In genomic region chr2:238139141-238139840, GRCh38 we compare ENCODE assay signal across 9 cellular contexts. TPM values are rescaled to one million over a fixed set of nuclear protein-coding genes. Genes with fewer than 3 reads are reported as not detected.
DNase-seq lines count a peak whose midpoint lies in the region; ATAC-seq, FAIRE-seq and TF ChIP-seq lines count a peak whose summit lies in the region.
"Had no signal": no experiment of that assay in that cellular context is flagged by ENCODE, and none has a peak within 500 bp of the region (broad histone marks: within the 10 kb centered on the region; RNA-seq: fewer than 3 reads in every experiment).

No MANE protein-coding gene starts in this region.

- no peak overlapping the region for H2BK15ac ChIP-seq in mesenchymal stem cell (ENCODE audit: low read depth, poor library complexity, severe bottlenecking)

- H2BK5ac ChIP-seq in mesenchymal stem cell (ENCODE audit: low read depth, low read length, poor library complexity, severe bottlenecking) = no peak overlapping the region

- no peak overlapping the region for H2AK5ac ChIP-seq in mesenchymal stem cell (ENCODE audit: low read length, severe bottlenecking)

- no peak overlapping the region for H3K23ac ChIP-seq in mesenchymal stem cell (ENCODE audit: low read length in 2 of 2)

- peak overlapping the region; percentile 55 for H4K8ac ChIP-seq in mesenchymal stem cell (ENCODE audit: low read length)

- peaks cover 5 to 9% of the 10 kb centered on the region in 2 donors for H3K36me3 ChIP-seq in ascending aorta
- no peaks in the 10 kb centered on the region for H3K36me3 ChIP-seq in mesenchymal stem cell (ENCODE audit: control insufficient read depth in 1 of 2, insufficient read depth in 2 of 2, low read depth in 1 of 2, low read length in 2 of 2)
- H3K36me3 ChIP-seq in CD8-positive, alpha-beta memory T cell (ENCODE audit: insufficient read depth, low read length) = no peaks in the 10 kb centered on the region

- no peak for TF ChIP-seq EP300 in A549 (IDR thresholded peaks at IDR 0.05)

- no peak for TF ChIP-seq POLR2A in A549 (IDR thresholded peaks at IDR 0.05; ENCODE audit: low read length)

- H3K4me3 ChIP-seq in A549 (no peak overlapping the region), ascending aorta (peak overlapping the region; percentile 54 to 65), mesenchymal stem cell (ENCODE audit: insufficient read depth in 1 of 2, low read depth in 1 of 2, low read length in 2 of 2) (no peak overlapping the region)
- H3K4me3 ChIP-seq in CD8-positive, alpha-beta memory T cell (ENCODE audit: low read length) = no peak overlapping the region

- peak overlapping the region; percentile 64 for H4K91ac ChIP-seq in mesenchymal stem cell (ENCODE audit: low read length)

- no peak for FAIRE-seq in A549 (lab: Jason Lieb, UNC)

- TF ChIP-seq CTCF in A549 (IDR thresholded peaks at IDR 0.05) (peak; percentile 43), ascending aorta (IDR thresholded peaks at IDR 0.05) (peak; percentile 47 to 69 (median 49))

- H3K27me3 ChIP-seq in ascending aorta (no peaks in the 10 kb centered on the region), mesenchymal stem cell (ENCODE audit: control insufficient read depth in 1 of 2, insufficient read depth in 1 of 2, low read length in 2 of 2) (no peaks in the 10 kb centered on the region)
- H3K27me3 ChIP-seq in CD8-positive, alpha-beta memory T cell (ENCODE audit: insufficient read depth, low read length, poor library complexity, severe bottlenecking) = no peaks in the 10 kb centered on the region

- H3K9me3 Mint-ChIP-seq in CD8-positive, alpha-beta memory T cell = no peaks in the 10 kb centered on the region

- H3K36me3 Mint-ChIP-seq in CD8-positive, alpha-beta memory T cell = no peaks in the 10 kb centered on the region

- no peak for TF ChIP-seq RAD21 in A549 (conservative IDR thresholded peaks at IDR 0.05 in 1 of 2, IDR thresholded peaks at IDR 0.05 in 1 of 2)

- peaks cover 0 to 2% of the 10 kb centered on the region in 2 donors for H3K27me3 Mint-ChIP-seq in CD8-positive, alpha-beta memory T cell

- H3K9ac ChIP-seq in mesenchymal stem cell (ENCODE audit: low read length) = no peak overlapping the region

- H3K79me1 ChIP-seq in mesenchymal stem cell (replicated peaks; ENCODE audit: low read length, poor library complexity, severe bottlenecking) = no peaks in the 10 kb centered on the region

- DNase-seq in A549 (ENCODE audit: low read depth in 1 of 2, low spot score in 1 of 2) = no peak
- DNase-seq in HT-29 (ENCODE audit: low spot score) = peak; percentile 24
- no peak for DNase-seq in ascending aorta (ENCODE audit: low spot score in 2 of 2)
- no peak for DNase-seq in mesenchymal stem cell
- no peak for DNase-seq in CD8-positive, alpha-beta memory T cell
- no peak for DNase-seq in SIG-M5 treated with dmso at 0.1 percent for 504 hours (lab: John Stamatoyannopoulos, UW; ENCODE audit: unreplicated experiment)
- DNase-seq: NCI-H1436 had no signal

- H2BK12ac ChIP-seq in mesenchymal stem cell (ENCODE audit: low read length in 2 of 2) = peak overlapping the region in 1 of 2 experiments; percentile 38

- H3K4me3 Mint-ChIP-seq in CD8-positive, alpha-beta memory T cell = no peak overlapping the region

- no peak overlapping the region for H3K27ac Mint-ChIP-seq in CD8-positive, alpha-beta memory T cell

- CTCF ChIA-PET in A549 (lab: Yijun Ruan, JAX) = interaction anchor here (0.6 to 3.4 kb wide), 8 partner anchors 12 to 437 kb away, joined by 3 to 13 read pairs (median 4); no protein-coding TSS in a partner anchor
- CTCF ChIA-PET in CD8-positive, alpha-beta memory T cell (lab: Charles Lee) = interaction anchor here (0.7 to 0.8 kb wide), 2 partner anchors 221 to 626 kb away, joined by 3 read pairs; no protein-coding TSS in a partner anchor

- no peak overlapping the region for H2AFZ ChIP-seq in mesenchymal stem cell (ENCODE audit: low read depth, low read length)

- no peak overlapping the region for H2BK120ac ChIP-seq in mesenchymal stem cell (ENCODE audit: low read depth, low read length)

- no peaks in the 10 kb centered on the region for H3K9me3 ChIP-seq in A549
- no peaks in the 10 kb centered on the region for H3K9me3 ChIP-seq in ascending aorta
- no peaks in the 10 kb centered on the region for H3K9me3 ChIP-seq in mesenchymal stem cell (ENCODE audit: control insufficient read depth, low read length)
- H3K9me3 ChIP-seq in CD8-positive, alpha-beta memory T cell (ENCODE audit: low read length) = no peaks in the 10 kb centered on the region

- H3K4me2 ChIP-seq in A549 (no peak overlapping the region), mesenchymal stem cell (ENCODE audit: low read length, poor library complexity, severe bottlenecking) (no peak overlapping the region)

- H3K4me1 ChIP-seq in A549 (peaks cover 52% of the 10 kb centered on the region), ascending aorta (peaks cover 19 to 52% of the 10 kb centered on the region in 2 donors), mesenchymal stem cell (ENCODE audit: control insufficient read depth, insufficient read depth, low read depth, low read length) (peaks cover 44% of the 10 kb centered on the region)
- peaks cover 5% of the 10 kb centered on the region for H3K4me1 ChIP-seq in CD8-positive, alpha-beta memory T cell (ENCODE audit: insufficient read depth, low read length)

- peaks cover 4 to 7% (median 6%) of the 10 kb centered on the region in 3 donors for H3K4me1 Mint-ChIP-seq in CD8-positive, alpha-beta memory T cell

- 72% methylated on average over 32 of the region's 47 CpGs for WGBS in A549 (ENCODE audit: missing lambda C conversion rate)
- WGBS in mesenchymal stem cell = 58% methylated on average over 44 of the region's 47 CpGs

- intact Hi-C loops in ascending aorta (cut with DNase I) = loop anchor here (2.0 kb wide), 2 partner anchors 64 to 78 kb away; partner anchors contain the start of genes ILKAP and SCLY

- no peak overlapping the region for H3K18ac ChIP-seq in mesenchymal stem cell (ENCODE audit: low read depth in 1 of 2, low read length in 2 of 2)

- POLR2A ChIA-PET in A549 (lab: Yijun Ruan, JAX) = no interaction called here
- POLR2A ChIA-PET in CD8-positive, alpha-beta memory T cell (lab: Charles Lee) = no interaction called here

- peak overlapping the region in 1 of 2 experiments; percentile 57 for H3K14ac ChIP-seq in mesenchymal stem cell (ENCODE audit: low read length in 2 of 2)

- H3K27ac ChIP-seq in A549 = peak overlapping the region in 1 of 2 experiments; percentile 65; a peak in 2 of 6 replicates
- H3K27ac ChIP-seq in ascending aorta = peak overlapping the region; percentile 75 to 80
- H3K27ac ChIP-seq in mesenchymal stem cell (ENCODE audit: low read length, poor library complexity, severe bottlenecking) = no peak overlapping the region
- no peak overlapping the region for H3K27ac ChIP-seq in CD8-positive, alpha-beta memory T cell (ENCODE audit: low read depth, low read length)

- no peak overlapping the region for H3K4ac ChIP-seq in mesenchymal stem cell (ENCODE audit: low read depth in 1 of 2, low read length in 2 of 2)

- ATAC-seq in A549 (peak in 1 of 2 experiments; percentile 23; a peak in 1 of 6 replicates), HG03565 (IDR thresholded peaks at IDR 0.05; ENCODE audit: unreplicated experiment) (no peak), HG02623 (IDR thresholded peaks at IDR 0.05; ENCODE audit: unreplicated experiment) (no peak)

TF ChIP-seq in A549, 52 proteins besides CTCF, POLR2A, EP300 and RAD21 (continues in another document):
- TF ChIP-seq CBX2 (IDR thresholded peaks at IDR 0.05; ENCODE audit: borderline replicate concordance, low read depth) (no peak), NR3C1 (IDR thresholded peaks at IDR 0.05) (no peak), CEBPB (IDR thresholded peaks at IDR 0.05) (no peak), POLR2AphosphoS2 (conservative IDR thresholded peaks at IDR 0.05; ENCODE audit: low read length) (no peak), MAX (IDR thresholded peaks at IDR 0.05) (no peak), ZFP36 (IDR thresholded peaks at IDR 0.05; ENCODE audit: borderline replicate concordance, partially characterized antibody) (no peak)

RNA-seq across cellular contexts. Expression of gene KLHL30, which starts 0.8 kb away (rescaled TPM):
- polyA plus RNA-seq in A549 (2011; rRNA removed) (0.04 TPM in 1 of 2 replicates, not detected in the other), A549 (2017; fragmentation: RNase III; extraction: RNeasy Plus Mini Kit Qiagen cat#74134 plus additional on column Dnase treatment) (0.03 to 0.04 TPM (median 0.03 TPM) in 3 replicates)
- polyA plus RNA-seq in A549 (2012; cell fraction: cytosol; rRNA removed) = 0.01 TPM in 1 of 2 replicates, not detected in the other
- polyA plus RNA-seq in A549 (2012; cell fraction: nucleus; rRNA removed) = 0.05 and 0.07 TPM in 2 replicates
- polyA minus RNA-seq in A549 (2011; rRNA and poly(A)+ RNA removed) = 0.08 TPM in 1 of 2 replicates, not detected in the other
- total RNA-seq in HT-29 (2014; rRNA removed; shearing (Covaris generic)) = 1.1 and 1.7 TPM in 2 replicates
- total RNA-seq in ascending aorta = 28.2 TPM
- polyA plus RNA-seq in mesenchymal stem cell (2013, experiment 1 of 2) = 0.58 TPM
- 0.52 TPM for polyA plus RNA-seq in mesenchymal stem cell (2013, experiment 2 of 2)
- total RNA-seq in CD8-positive, alpha-beta memory T cell = not detected
- not detected for polyA plus RNA-seq in CD8-positive, alpha-beta memory T cell

RNA-seq across cellular contexts. Expression of gene ERFE, which starts 19.5 kb away (rescaled TPM):
- 2.6 and 3.7 TPM in 2 replicates for polyA plus RNA-seq in A549 (2011; rRNA removed)
- 4.6 and 6.8 TPM in 2 replicates for polyA plus RNA-seq in A549 (2012; cell fraction: cytosol; rRNA removed)
- polyA plus RNA-seq in A549 (2012; cell fraction: nucleus; rRNA removed) = 11.7 and 15.4 TPM in 2 replicates
- polyA plus RNA-seq in A549 (2017; fragmentation: RNase III; extraction: RNeasy Plus Mini Kit Qiagen cat#74134 plus additional on column Dnase treatment) = 2.0 to 3.6 TPM (median 2.6 TPM) in 3 replicates
- polyA minus RNA-seq in A549 (2011; rRNA and poly(A)+ RNA removed) = 1.7 and 2.4 TPM in 2 replicates
- total RNA-seq in HT-29 (2014; rRNA removed; shearing (Covaris generic)) = 4.0 and 4.5 TPM in 2 replicates
- 3.3 TPM for total RNA-seq in ascending aorta
- 2.3 TPM for polyA plus RNA-seq in mesenchymal stem cell (2013, experiment 1 of 2)
- polyA plus RNA-seq in mesenchymal stem cell (2013, experiment 2 of 2) = 2.3 TPM
- total RNA-seq in CD8-positive, alpha-beta memory T cell = under 1 TPM in 1 of 2 experiments, not detected in 1; 0.24 TPM
- not detected for polyA plus RNA-seq in CD8-positive, alpha-beta memory T cell

RNA-seq across cellular contexts. Expression of gene ESPNL, which starts 39.2 kb away (rescaled TPM):
- polyA plus RNA-seq in A549 (2011; rRNA removed) (0.04 and 0.07 TPM in 2 replicates), A549 (2017; fragmentation: RNase III; extraction: RNeasy Plus Mini Kit Qiagen cat#74134 plus additional on column Dnase treatment) (0.15 to 0.22 TPM (median 0.17 TPM) in 3 replicates)
- 0.12 and 0.16 TPM in 2 replicates for polyA plus RNA-seq in A549 (2012; cell fraction: cytosol; rRNA removed)
- polyA plus RNA-seq in A549 (2012; cell fraction: nucleus; rRNA removed) = 0.80 and 1.0 TPM in 2 replicates
- polyA minus RNA-seq in A549 (2011; rRNA and poly(A)+ RNA removed) = not detected in 2 replicates
- total RNA-seq in HT-29 (2014; rRNA removed; shearing (Covaris generic)) = not detected in 2 replicates
- not detected for total RNA-seq in ascending aorta
- 0.19 TPM for polyA plus RNA-seq in mesenchymal stem cell (2013, experiment 1 of 2)
- 0.32 TPM for polyA plus RNA-seq in mesenchymal stem cell (2013, experiment 2 of 2)
- not detected for total RNA-seq in CD8-positive, alpha-beta memory T cell
- not detected for polyA plus RNA-seq in CD8-positive, alpha-beta memory T cell

Comparison
In these comparisons a context has a peak if more than half of its experiments do, and no peak if none do; other contexts are left out.
1. H3K27ac ChIP-seq: peak in ascending aorta (2 of 2); none in mesenchymal stem cell (single experiment) and CD8-positive, alpha-beta memory T cell (single experiment).
2. H3K4me3 ChIP-seq: peak in ascending aorta (2 of 2); none in A549 (single experiment), mesenchymal stem cell (0 of 2) and CD8-positive, alpha-beta memory T cell (single experiment).
3. RNA of gene KLHL30, which starts 0.8 kb away (total RNA-seq): 28.2 TPM in ascending aorta (single experiment); 1.1 to 1.7 TPM in HT-29 and not detected in CD8-positive, alpha-beta memory T cell; every median in the first group is over 10 times any median in the second.